Comparison of ENCODE assay signal across 1 cellular context in genomic region chr5:159208508-159209437, GRCh38.
TF ChIP-seq lines count a peak whose summit lies in the region.

No MANE protein-coding gene starts in this region.

TF ChIP-seq in neural cell, 6 proteins besides CTCF, POLR2A, EP300 and RAD21 (continued from another document):
- no peak for TF ChIP-seq POLR2AphosphoS5 (IDR thresholded peaks at IDR 0.05)
- no peak for TF ChIP-seq MXI1 (conservative IDR thresholded peaks at IDR 0.05; ENCODE audit: poor library complexity, severe bottlenecking)
